Comparison of ENCODE assay signal across 2 cellular contexts in the genomic region with DNA sequence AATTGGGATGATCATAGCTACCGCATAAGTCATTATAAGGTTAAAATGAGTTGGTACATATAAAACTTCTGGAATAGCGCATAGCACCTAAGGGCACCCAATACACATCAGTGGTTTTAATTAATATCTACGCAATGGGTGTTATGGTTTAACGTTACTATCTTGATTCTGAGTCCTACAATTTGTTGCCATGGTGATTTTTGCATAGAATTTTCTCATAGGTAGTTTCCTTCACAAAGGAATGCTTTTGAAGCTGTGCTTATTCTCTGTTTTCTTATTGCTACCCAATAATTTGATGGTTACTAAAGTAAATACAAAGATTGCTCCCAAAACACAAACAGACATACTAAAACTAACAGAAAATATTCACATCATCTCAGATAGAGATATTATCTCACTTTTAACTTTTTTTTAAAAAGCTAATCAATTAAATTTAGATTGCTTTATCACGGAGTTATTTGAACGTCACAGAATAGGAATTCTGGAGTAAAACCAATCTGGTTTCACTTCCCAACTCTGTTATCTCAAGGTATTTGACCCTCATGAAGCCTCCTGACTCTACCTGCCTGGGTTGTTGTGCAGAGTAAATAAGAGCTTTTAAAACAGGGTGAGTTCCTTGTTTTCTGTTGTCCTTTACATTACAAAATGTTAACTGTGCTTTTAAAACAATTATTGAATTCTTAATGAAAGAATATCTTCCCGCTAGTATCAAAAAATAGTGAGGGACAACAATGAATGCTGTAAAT.
TF ChIP-seq lines count a peak whose summit lies in the region.

No MANE protein-coding gene starts in this region.

TF ChIP-seq in SK-N-SH treated with all-trans-retinoic acid at 6 μM for 48 hours, 23 proteins besides CTCF, POLR2A, EP300 and RAD21 (continued from another document):
- TF ChIP-seq, protein P1, sequence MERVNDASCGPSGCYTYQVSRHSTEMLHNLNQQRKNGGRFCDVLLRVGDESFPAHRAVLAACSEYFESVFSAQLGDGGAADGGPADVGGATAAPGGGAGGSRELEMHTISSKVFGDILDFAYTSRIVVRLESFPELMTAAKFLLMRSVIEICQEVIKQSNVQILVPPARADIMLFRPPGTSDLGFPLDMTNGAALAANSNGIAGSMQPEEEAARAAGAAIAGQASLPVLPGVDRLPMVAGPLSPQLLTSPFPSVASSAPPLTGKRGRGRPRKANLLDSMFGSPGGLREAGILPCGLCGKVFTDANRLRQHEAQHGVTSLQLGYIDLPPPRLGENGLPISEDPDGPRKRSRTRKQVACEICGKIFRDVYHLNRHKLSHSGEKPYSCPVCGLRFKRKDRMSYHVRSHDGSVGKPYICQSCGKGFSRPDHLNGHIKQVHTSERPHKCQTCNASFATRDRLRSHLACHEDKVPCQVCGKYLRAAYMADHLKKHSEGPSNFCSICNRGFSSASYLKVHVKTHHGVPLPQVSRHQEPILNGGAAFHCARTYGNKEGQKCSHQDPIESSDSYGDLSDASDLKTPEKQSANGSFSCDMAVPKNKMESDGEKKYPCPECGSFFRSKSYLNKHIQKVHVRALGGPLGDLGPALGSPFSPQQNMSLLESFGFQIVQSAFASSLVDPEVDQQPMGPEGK (CRISPR knock-in tag; IDR thresholded peaks at IDR 0.05; ENCODE audit: borderline replicate concordance): no peak
- TF ChIP-seq, protein P2, sequence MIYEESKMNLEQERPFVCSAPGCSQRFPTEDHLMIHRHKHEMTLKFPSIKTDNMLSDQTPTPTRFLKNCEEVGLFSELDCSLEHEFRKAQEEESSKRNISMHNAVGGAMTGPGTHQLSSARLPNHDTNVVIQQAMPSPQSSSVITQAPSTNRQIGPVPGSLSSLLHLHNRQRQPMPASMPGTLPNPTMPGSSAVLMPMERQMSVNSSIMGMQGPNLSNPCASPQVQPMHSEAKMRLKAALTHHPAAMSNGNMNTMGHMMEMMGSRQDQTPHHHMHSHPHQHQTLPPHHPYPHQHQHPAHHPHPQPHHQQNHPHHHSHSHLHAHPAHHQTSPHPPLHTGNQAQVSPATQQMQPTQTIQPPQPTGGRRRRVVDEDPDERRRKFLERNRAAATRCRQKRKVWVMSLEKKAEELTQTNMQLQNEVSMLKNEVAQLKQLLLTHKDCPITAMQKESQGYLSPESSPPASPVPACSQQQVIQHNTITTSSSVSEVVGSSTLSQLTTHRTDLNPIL (CRISPR knock-in tag; IDR thresholded peaks at IDR 0.05; ENCODE audit: low read depth): peak; percentile 60; the same call in 1 of the 2 replicates
- TF ChIP-seq ZNF70 (CRISPR knock-in tag; IDR thresholded peaks at IDR 0.05) (no peak), ARNTL (CRISPR knock-in tag; IDR thresholded peaks at IDR 0.05; ENCODE audit: borderline replicate concordance, low read depth) (no peak), BACH2 (CRISPR knock-in tag; IDR thresholded peaks at IDR 0.05; ENCODE audit: borderline replicate concordance) (no peak), GLIS3 (CRISPR knock-in tag; IDR thresholded peaks at IDR 0.05) (no peak), ZNF565 (CRISPR knock-in tag; conservative IDR thresholded peaks at IDR 0.05; ENCODE audit: low read depth) (no peak), TOX (CRISPR knock-in tag; IDR thresholded peaks at IDR 0.05; ENCODE audit: borderline replicate concordance) (no peak), ZFP3 (CRISPR knock-in tag; IDR thresholded peaks at IDR 0.05) (0 out of 2 replicates have a peak, but pooled peaks have one; percentile 38), TCF4 (CRISPR knock-in tag; IDR thresholded peaks at IDR 0.05; ENCODE audit: borderline replicate concordance) (no peak), ZFP30 (CRISPR knock-in tag; IDR thresholded peaks at IDR 0.05) (no peak), ZNF8 (CRISPR knock-in tag; IDR thresholded peaks at IDR 0.05) (no peak), PPARA (CRISPR knock-in tag; IDR thresholded peaks at IDR 0.05; ENCODE audit: borderline replicate concordance) (no peak), ISL1 (CRISPR knock-in tag; IDR thresholded peaks at IDR 0.05) (peak; percentile 79), OSR1 (CRISPR knock-in tag; IDR thresholded peaks at IDR 0.05) (no peak), RARB (CRISPR knock-in tag; IDR thresholded peaks at IDR 0.05) (no peak), CSDC2 (CRISPR knock-in tag; IDR thresholded peaks at IDR 0.05) (no peak), ZC3H10 (CRISPR knock-in tag; IDR thresholded peaks at IDR 0.05) (no peak), ESRRG (CRISPR knock-in tag; IDR thresholded peaks at IDR 0.05) (no peak), SNAI2 (CRISPR knock-in tag; IDR thresholded peaks at IDR 0.05) (0 out of 2 replicates have a peak, but pooled peaks have one; percentile 17)
- TF ChIP-seq, protein P3, sequence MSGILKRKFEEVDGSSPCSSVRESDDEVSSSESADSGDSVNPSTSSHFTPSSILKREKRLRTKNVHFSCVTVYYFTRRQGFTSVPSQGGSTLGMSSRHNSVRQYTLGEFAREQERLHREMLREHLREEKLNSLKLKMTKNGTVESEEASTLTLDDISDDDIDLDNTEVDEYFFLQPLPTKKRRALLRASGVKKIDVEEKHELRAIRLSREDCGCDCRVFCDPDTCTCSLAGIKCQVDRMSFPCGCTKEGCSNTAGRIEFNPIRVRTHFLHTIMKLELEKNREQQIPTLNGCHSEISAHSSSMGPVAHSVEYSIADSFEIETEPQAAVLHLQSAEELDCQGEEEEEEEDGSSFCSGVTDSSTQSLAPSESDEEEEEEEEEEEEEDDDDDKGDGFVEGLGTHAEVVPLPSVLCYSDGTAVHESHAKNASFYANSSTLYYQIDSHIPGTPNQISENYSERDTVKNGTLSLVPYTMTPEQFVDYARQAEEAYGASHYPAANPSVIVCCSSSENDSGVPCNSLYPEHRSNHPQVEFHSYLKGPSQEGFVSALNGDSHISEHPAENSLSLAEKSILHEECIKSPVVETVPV (CRISPR knock-in tag; IDR thresholded peaks at IDR 0.05): no peak
- TF ChIP-seq, protein P4, sequence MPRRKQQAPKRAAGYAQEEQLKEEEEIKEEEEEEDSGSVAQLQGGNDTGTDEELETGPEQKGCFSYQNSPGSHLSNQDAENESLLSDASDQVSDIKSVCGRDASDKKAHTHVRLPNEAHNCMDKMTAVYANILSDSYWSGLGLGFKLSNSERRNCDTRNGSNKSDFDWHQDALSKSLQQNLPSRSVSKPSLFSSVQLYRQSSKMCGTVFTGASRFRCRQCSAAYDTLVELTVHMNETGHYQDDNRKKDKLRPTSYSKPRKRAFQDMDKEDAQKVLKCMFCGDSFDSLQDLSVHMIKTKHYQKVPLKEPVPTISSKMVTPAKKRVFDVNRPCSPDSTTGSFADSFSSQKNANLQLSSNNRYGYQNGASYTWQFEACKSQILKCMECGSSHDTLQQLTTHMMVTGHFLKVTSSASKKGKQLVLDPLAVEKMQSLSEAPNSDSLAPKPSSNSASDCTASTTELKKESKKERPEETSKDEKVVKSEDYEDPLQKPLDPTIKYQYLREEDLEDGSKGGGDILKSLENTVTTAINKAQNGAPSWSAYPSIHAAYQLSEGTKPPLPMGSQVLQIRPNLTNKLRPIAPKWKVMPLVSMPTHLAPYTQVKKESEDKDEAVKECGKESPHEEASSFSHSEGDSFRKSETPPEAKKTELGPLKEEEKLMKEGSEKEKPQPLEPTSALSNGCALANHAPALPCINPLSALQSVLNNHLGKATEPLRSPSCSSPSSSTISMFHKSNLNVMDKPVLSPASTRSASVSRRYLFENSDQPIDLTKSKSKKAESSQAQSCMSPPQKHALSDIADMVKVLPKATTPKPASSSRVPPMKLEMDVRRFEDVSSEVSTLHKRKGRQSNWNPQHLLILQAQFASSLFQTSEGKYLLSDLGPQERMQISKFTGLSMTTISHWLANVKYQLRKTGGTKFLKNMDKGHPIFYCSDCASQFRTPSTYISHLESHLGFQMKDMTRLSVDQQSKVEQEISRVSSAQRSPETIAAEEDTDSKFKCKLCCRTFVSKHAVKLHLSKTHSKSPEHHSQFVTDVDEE (CRISPR knock-in tag; IDR thresholded peaks at IDR 0.05): no peak

TF ChIP-seq in SK-N-SH, 30 proteins besides CTCF, POLR2A, EP300 and RAD21 (continued from another document):
- TF ChIP-seq, protein P5, sequence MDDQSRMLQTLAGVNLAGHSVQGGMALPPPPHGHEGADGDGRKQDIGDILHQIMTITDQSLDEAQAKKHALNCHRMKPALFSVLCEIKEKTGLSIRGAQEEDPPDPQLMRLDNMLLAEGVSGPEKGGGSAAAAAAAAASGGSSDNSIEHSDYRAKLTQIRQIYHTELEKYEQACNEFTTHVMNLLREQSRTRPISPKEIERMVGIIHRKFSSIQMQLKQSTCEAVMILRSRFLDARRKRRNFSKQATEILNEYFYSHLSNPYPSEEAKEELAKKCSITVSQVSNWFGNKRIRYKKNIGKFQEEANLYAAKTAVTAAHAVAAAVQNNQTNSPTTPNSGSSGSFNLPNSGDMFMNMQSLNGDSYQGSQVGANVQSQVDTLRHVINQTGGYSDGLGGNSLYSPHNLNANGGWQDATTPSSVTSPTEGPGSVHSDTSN (IDR thresholded peaks at IDR 0.05): no peak
- no peak for TF ChIP-seq MXI1 (IDR thresholded peaks at IDR 0.05; ENCODE audit: low read depth, low read length)
- no peak for TF ChIP-seq CHD2 (IDR thresholded peaks at IDR 0.05; ENCODE audit: low read length, partially characterized antibody)
- TF ChIP-seq, protein P6, sequence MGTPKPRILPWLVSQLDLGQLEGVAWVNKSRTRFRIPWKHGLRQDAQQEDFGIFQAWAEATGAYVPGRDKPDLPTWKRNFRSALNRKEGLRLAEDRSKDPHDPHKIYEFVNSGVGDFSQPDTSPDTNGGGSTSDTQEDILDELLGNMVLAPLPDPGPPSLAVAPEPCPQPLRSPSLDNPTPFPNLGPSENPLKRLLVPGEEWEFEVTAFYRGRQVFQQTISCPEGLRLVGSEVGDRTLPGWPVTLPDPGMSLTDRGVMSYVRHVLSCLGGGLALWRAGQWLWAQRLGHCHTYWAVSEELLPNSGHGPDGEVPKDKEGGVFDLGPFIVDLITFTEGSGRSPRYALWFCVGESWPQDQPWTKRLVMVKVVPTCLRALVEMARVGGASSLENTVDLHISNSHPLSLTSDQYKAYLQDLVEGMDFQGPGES (IDR thresholded peaks at IDR 0.05; ENCODE audit: low read depth, low read length): no peak
TF ChIP-seq in SK-N-SH: peak in this region for 0.
